In genomic region chr16:55000595-55000994, GRCh38 we compare ENCODE assay signal across 20 cellular contexts.
DNase-seq lines count a peak whose midpoint lies in the region; ATAC-seq and TF ChIP-seq lines count a peak whose summit lies in the region.
"Had no signal": no experiment of that assay in that cellular context is flagged by ENCODE, and none has a peak within 500 bp of the region (broad histone marks: within the 10 kb centered on the region; RNA-seq: fewer than 3 reads in every experiment).

No MANE protein-coding gene starts in this region.

- H3K4me3 ChIP-seq in astrocyte of the spinal cord (ENCODE audit: low read depth, low read length): no peak overlapping the region
- H3K4me3 ChIP-seq in right cardiac atrium (ENCODE audit: low read length): no peak overlapping the region
- H3K4me3 ChIP-seq: transverse colon had no signal

- in situ Hi-C loops in astrocyte of the spinal cord (cut with HindIII; ENCODE audit: low sequenced_read_pairs): no loop called here

- DNase-seq in AG08395 (ENCODE audit: low spot score): peak; percentile 44
- peak; percentile 69 for DNase-seq in LHCN-M2 (ENCODE audit: low read depth)
- DNase-seq in astrocyte of the spinal cord (ENCODE audit: low read depth, low spot score): peak; percentile 66
- DNase-seq in iris pigment epithelial cell (ENCODE audit: low read depth): peak; percentile 5
- DNase-seq in NCI-H524 (lab: John Stamatoyannopoulos, UW): no peak
- no peak for DNase-seq in NCI-H2196 (lab: John Stamatoyannopoulos, UW; ENCODE audit: unreplicated experiment)
- DNase-seq in right cardiac atrium: no peak
- DNase-seq in activated effector memory CD4-positive, alpha-beta T cell treated with Interleukin-2 at 50 U/mL for 16 hours: no peak
- DNase-seq: activated CD4-positive, CD25-positive, alpha-beta regulatory T cell treated with anti-CD3 and anti-CD28 coated beads, Interleukin-2, amount 50 U/mL, for 72 hours; CD4-positive, CD25-positive, alpha-beta regulatory T cell; endodermal cell; foreskin melanocyte; left colon; NCI-H1092; NCI-H2081; NCI-H524 treated with DMSO at 0.1 percent for 48 hours; stimulated activated naive CD4-positive, alpha-beta T cell; T-helper 2 cell; transverse colon had no signal

- H3K27me3 ChIP-seq in right cardiac atrium (ENCODE audit: control insufficient read depth, insufficient read depth): no peaks in the 10 kb centered on the region

- intact Hi-C loops in right cardiac atrium (cut with DNase I): no loop called here

- no peaks in the 10 kb centered on the region for H3K9me3 ChIP-seq in right cardiac atrium (ENCODE audit: control insufficient read depth, low read length)
- H3K9me3 ChIP-seq: neutrophil, transverse colon had no signal

- ATAC-seq in right cardiac atrium: no peak
- ATAC-seq: left colon had no signal

- WGBS in right cardiac atrium: 72% methylated on average over 4 of the region's 4 CpGs

- no peak overlapping the region for H3K27ac ChIP-seq in right cardiac atrium (ENCODE audit: low read length)
- H3K27ac ChIP-seq: neutrophil, transverse colon had no signal

- TF ChIP-seq CTCF in astrocyte of the spinal cord (IDR thresholded peaks at IDR 0.05; ENCODE audit: low read depth, low read length): no peak

- no peaks in the 10 kb centered on the region for H3K4me1 ChIP-seq in right cardiac atrium (ENCODE audit: control insufficient read depth, insufficient read depth, low read length)
- H3K4me1 ChIP-seq: transverse colon had no signal

Comparison
In these comparisons a context has a peak if more than half of its experiments do, and no peak if none do; other contexts are left out.
1. DNase-seq: peak in AG08395 (single experiment), LHCN-M2 (single experiment), astrocyte of the spinal cord (single experiment) and iris pigment epithelial cell (single experiment); none in NCI-H524 (0 of 2), NCI-H2196 (single experiment), right cardiac atrium (0 of 3) and activated effector memory CD4-positive, alpha-beta T cell treated with Interleukin-2 at 50 U/mL for 16 hours (single experiment).